ENCODE assay signal across 10 cellular contexts in genomic region chr9:137217276-137218211, GRCh38. TPM values are rescaled to one million over a fixed set of nuclear protein-coding genes. Genes with fewer than 3 reads are reported as not detected.
DNase-seq lines count a peak whose midpoint lies in the region; ATAC-seq and TF ChIP-seq lines count a peak whose summit lies in the region.
"Had no signal": no experiment of that assay in that cellular context is flagged by ENCODE, and none has a peak within 500 bp of the region (broad histone marks: within the 10 kb centered on the region; RNA-seq: fewer than 3 reads in every experiment).

No MANE protein-coding gene starts in this region.

- no peak overlapping the region for H2AK5ac ChIP-seq in mesenchymal stem cell (ENCODE audit: low read length, severe bottlenecking)

- H3K18ac ChIP-seq in mesenchymal stem cell (ENCODE audit: low read depth in 1 of 2, low read length in 2 of 2), result peak overlapping the region; percentile 34 to 61

- peak overlapping the region in 2 of 3 experiments; percentile 19 to 49 for H3K4me3 ChIP-seq in mammary epithelial cell (replicated peaks in 1 of 3; ENCODE audit: insufficient read depth in 1 of 3, low read depth in 2 of 3, low read length in 3 of 3)
- peak overlapping the region in 1 of 2 experiments; percentile 69 for H3K4me3 ChIP-seq in mesenchymal stem cell (ENCODE audit: insufficient read depth in 1 of 2, low read depth in 1 of 2, low read length in 2 of 2)

- no peaks in the 10 kb centered on the region for H3K9me3 ChIP-seq in mammary epithelial cell (replicated peaks; ENCODE audit: insufficient read depth, low read length)
- no peaks in the 10 kb centered on the region for H3K9me3 ChIP-seq in mesenchymal stem cell (ENCODE audit: control insufficient read depth, low read length)

- peak; percentile 99 for DNase-seq in 8988T
- DNase-seq in Kasumi-1 (lab: John Stamatoyannopoulos, UW), result peak; percentile 74 to 76
- DNase-seq in mammary epithelial cell, result peak; percentile 37
- peak; percentile 63 for DNase-seq in mesenchymal stem cell
- no peak for DNase-seq in stimulated activated naive CD8-positive, alpha-beta T cell treated with anti-CD3 and anti-CD28 coated beads, Interleukin-15, Interleukin-2, amounts not matched to agents 100 U/mL and 50 U/mL, for 24 hours
- DNase-seq in EL, result no peak
- DNase-seq in NAMALWA (ENCODE audit: low spot score), result no peak
- no peak for DNase-seq in T-helper 2 cell treated with Interferon-gamma antibody and Interleukin-4, amounts not matched to agents 5 μg/mL and 100 μg/mL, for 36 hours (ENCODE audit: low spot score)
- DNase-seq: SHP77 treated with DMSO at 0.1 percent for 48 hours had no signal

- H3K9me3 Mint-ChIP-seq in T-helper 2 cell treated with Interferon-gamma antibody and Interleukin-4, amounts not matched to agents 5 μg/mL and 100 μg/mL, for 36 hours, result no peaks in the 10 kb centered on the region

- peaks cover 4% of the 10 kb centered on the region for H3K36me3 Mint-ChIP-seq in T-helper 2 cell treated with Interferon-gamma antibody and Interleukin-4, amounts not matched to agents 5 μg/mL and 100 μg/mL, for 36 hours (ENCODE audit: low read depth)

- H2AFZ ChIP-seq in mammary epithelial cell (ENCODE audit: low read depth, low read length) (peak overlapping the region; percentile 29), mesenchymal stem cell (ENCODE audit: low read depth, low read length) (no peak overlapping the region)

- intact Hi-C loops in mammary epithelial cell (cut with micrococcal nuclease), result no loop called here

- H3K27ac ChIP-seq in mammary epithelial cell (ENCODE audit: insufficient read depth, low read depth, low read length) (no peak overlapping the region), mesenchymal stem cell (ENCODE audit: low read length, poor library complexity, severe bottlenecking) (no peak overlapping the region)

- peaks cover 25% of the 10 kb centered on the region for H3K4me1 ChIP-seq in mammary epithelial cell (ENCODE audit: insufficient read depth, low read length)
- peaks cover 53% of the 10 kb centered on the region for H3K4me1 ChIP-seq in mesenchymal stem cell (ENCODE audit: control insufficient read depth, insufficient read depth, low read depth, low read length)

- H3K4me2 ChIP-seq in mammary epithelial cell (ENCODE audit: insufficient read depth, low read depth, low read length), result peak overlapping the region; percentile 77
- H3K4me2 ChIP-seq in mesenchymal stem cell (ENCODE audit: low read length, poor library complexity, severe bottlenecking), result no peak overlapping the region

- H2BK15ac ChIP-seq in mesenchymal stem cell (ENCODE audit: low read depth, poor library complexity, severe bottlenecking), result peak overlapping the region; percentile 97

- BruUV-seq in mammary epithelial cell (replicated peaks; lab: Mats Ljungman, UMichigan), result no TSS peak

- peak overlapping the region; percentile 32 to 42 for H3K4ac ChIP-seq in mesenchymal stem cell (ENCODE audit: low read depth in 1 of 2, low read length in 2 of 2)

- CTCF ChIA-PET in mammary epithelial cell (lab: Charles Lee; ENCODE audit: low non-redundant PET), result interaction anchor here (0.6 kb wide), 1 partner anchor 10 kb away, joined by 3 read pairs; the partner anchor contains the start of gene RNF224

- H4K8ac ChIP-seq in mesenchymal stem cell (ENCODE audit: low read length), result peak overlapping the region; percentile 52

- 5% methylated on average over 21 of the region's 36 CpGs for WGBS in mammary epithelial cell (ENCODE audit: low coverage, missing lambda C conversion rate)
- WGBS in mesenchymal stem cell, result 43% methylated on average over 36 of the region's 36 CpGs

- H4K91ac ChIP-seq in mesenchymal stem cell (ENCODE audit: low read length), result peak overlapping the region; percentile 64

- H3K14ac ChIP-seq in mesenchymal stem cell (ENCODE audit: low read length in 2 of 2), result peak overlapping the region in 1 of 2 experiments; percentile 35

- peak overlapping the region in 1 of 2 experiments; percentile 23 for H3K23ac ChIP-seq in mesenchymal stem cell (ENCODE audit: low read length in 2 of 2)

- ATAC-seq in stimulated activated naive CD8-positive, alpha-beta T cell treated with anti-CD3 and anti-CD28 coated beads, Interleukin-15, Interleukin-2, amounts not matched to agents 100 U/mL and 50 U/mL, for 24 hours, result no peak

- TF ChIP-seq CTCF in mammary epithelial cell (conservative IDR thresholded peaks at IDR 0.05 in 1 of 2, IDR thresholded peaks at IDR 0.05 in 1 of 2; ENCODE audit: extremely low read depth in 1 of 2, insufficient read depth in 1 of 2, low read depth in 1 of 2, low read length in 2 of 2), result no peak

- H3K27me3 ChIP-seq in mammary epithelial cell (ENCODE audit: insufficient read depth, low read length) (no peaks in the 10 kb centered on the region), mesenchymal stem cell (ENCODE audit: control insufficient read depth in 1 of 2, insufficient read depth in 1 of 2, low read length in 2 of 2) (no peaks in the 10 kb centered on the region)

- dilution Hi-C loops in mammary epithelial cell (cut with HindIII; ENCODE audit: low sequenced_read_pairs), result no loop called here

- H2BK5ac ChIP-seq in mesenchymal stem cell (ENCODE audit: low read depth, low read length, poor library complexity, severe bottlenecking), result no peak overlapping the region

- no peak overlapping the region for H3K27ac Mint-ChIP-seq in T-helper 2 cell treated with Interferon-gamma antibody and Interleukin-4, amounts not matched to agents 5 μg/mL and 100 μg/mL, for 36 hours

- no peaks in the 10 kb centered on the region for H3K27me3 Mint-ChIP-seq in T-helper 2 cell treated with Interferon-gamma antibody and Interleukin-4, amounts not matched to agents 5 μg/mL and 100 μg/mL, for 36 hours (ENCODE audit: low read depth)

- peak overlapping the region in 1 of 2 experiments; percentile 73 for H2BK12ac ChIP-seq in mesenchymal stem cell (ENCODE audit: low read length in 2 of 2)

- H4K20me1 ChIP-seq in mammary epithelial cell (ENCODE audit: insufficient read depth, low read length), result no peaks in the 10 kb centered on the region

- peaks cover 3% of the 10 kb centered on the region for H3K79me1 ChIP-seq in mesenchymal stem cell (replicated peaks; ENCODE audit: low read length, poor library complexity, severe bottlenecking)

- no peaks in the 10 kb centered on the region for H3K79me2 ChIP-seq in mammary epithelial cell (ENCODE audit: insufficient read depth, low read length)

- no peaks in the 10 kb centered on the region for H3K4me1 Mint-ChIP-seq in T-helper 2 cell treated with Interferon-gamma antibody and Interleukin-4, amounts not matched to agents 5 μg/mL and 100 μg/mL, for 36 hours (ENCODE audit: low read depth)

- in situ Hi-C loops in mammary epithelial cell (cut with MboI; ENCODE audit: low sequenced_read_pairs in 2 of 2), result no loop called here

- no peak overlapping the region for H3K9ac ChIP-seq in mammary epithelial cell (ENCODE audit: insufficient read depth, low read length)
- H3K9ac ChIP-seq in mesenchymal stem cell (ENCODE audit: low read length), result peak overlapping the region; percentile 60

- H2BK120ac ChIP-seq in mesenchymal stem cell (ENCODE audit: low read depth, low read length), result no peak overlapping the region

- H3K36me3 ChIP-seq in mammary epithelial cell (ENCODE audit: insufficient read depth, low read length) (no peaks in the 10 kb centered on the region), mesenchymal stem cell (ENCODE audit: control insufficient read depth in 1 of 2, insufficient read depth in 2 of 2, low read depth in 1 of 2, low read length in 2 of 2) (peaks cover 5 to 50% of the 10 kb centered on the region in 2 experiments)

- H3K4me3 Mint-ChIP-seq in T-helper 2 cell treated with Interferon-gamma antibody and Interleukin-4, amounts not matched to agents 5 μg/mL and 100 μg/mL, for 36 hours, result no peak overlapping the region

RNA-seq across cellular contexts. Expression of gene RNF208, which starts 4.5 kb away (rescaled TPM):
- 1 to 10 TPM in 1 of 2 donors, not detected in 1; 1.0 TPM for total RNA-seq in mammary epithelial cell
- polyA plus RNA-seq in mammary epithelial cell, result 0.10 TPM
- not detected for polyA minus RNA-seq in mammary epithelial cell
- polyA plus RNA-seq in mesenchymal stem cell (2013, experiment 1 of 2), result 3.8 TPM
- polyA plus RNA-seq in mesenchymal stem cell (2013, experiment 2 of 2), result 3.8 TPM

RNA-seq across cellular contexts. Expression of gene CYSRT1, which starts 7.4 kb away (rescaled TPM):
- 1 to 10 TPM; 1.3 to 2.2 TPM for total RNA-seq in mammary epithelial cell
- polyA plus RNA-seq in mammary epithelial cell, result 2.7 TPM
- not detected for polyA minus RNA-seq in mammary epithelial cell
- polyA plus RNA-seq in mesenchymal stem cell (2013, experiment 1 of 2), result 0.55 TPM
- 0.60 TPM for polyA plus RNA-seq in mesenchymal stem cell (2013, experiment 2 of 2)

RNA-seq across cellular contexts. Expression of gene RNF224, which starts 9.8 kb away (rescaled TPM):
- total RNA-seq in mammary epithelial cell, result under 1 TPM in 1 of 2 donors, not detected in 1; 0.28 TPM
- 0.02 TPM for polyA plus RNA-seq in mammary epithelial cell
- not detected for polyA minus RNA-seq in mammary epithelial cell
- polyA plus RNA-seq in mesenchymal stem cell (2013, experiment 1 of 2), result not detected
- not detected for polyA plus RNA-seq in mesenchymal stem cell (2013, experiment 2 of 2)
- polyA plus RNA-seq: neural cell had no signal

RNA-seq across cellular contexts. Expression of gene NDOR1, which starts 12.0 kb away (rescaled TPM):
- 10 to 100 TPM in 1 of 2 donors, 1 to 10 TPM in 1; 6.8 to 22.8 TPM for total RNA-seq in mammary epithelial cell
- 8.3 TPM for polyA plus RNA-seq in mammary epithelial cell
- polyA minus RNA-seq in mammary epithelial cell, result 3.8 TPM
- polyA plus RNA-seq in mesenchymal stem cell (2013, experiment 1 of 2), result 7.9 TPM
- polyA plus RNA-seq in mesenchymal stem cell (2013, experiment 2 of 2), result 7.7 TPM

RNA-seq across cellular contexts. Expression of gene TMEM203, which starts 12.1 kb away (rescaled TPM):
- 10 to 100 TPM; 29.7 to 35.3 TPM for total RNA-seq in mammary epithelial cell
- polyA plus RNA-seq in mammary epithelial cell, result 39.6 TPM
- polyA minus RNA-seq in mammary epithelial cell, result 65.7 TPM
- polyA plus RNA-seq in mesenchymal stem cell (2013, experiment 1 of 2), result 22.2 TPM
- polyA plus RNA-seq in mesenchymal stem cell (2013, experiment 2 of 2), result 22.6 TPM

Comparison
In these comparisons a context has a peak if more than half of its experiments do, and no peak if none do; other contexts are left out.
1. DNase-seq: peak in 8988T (single experiment), Kasumi-1 (2 of 2), mammary epithelial cell (single experiment) and mesenchymal stem cell (single experiment); none in stimulated activated naive CD8-positive, alpha-beta T cell treated with anti-CD3 and anti-CD28 coated beads, Interleukin-15, Interleukin-2, amounts not matched to agents 100 U/mL and 50 U/mL, for 24 hours (single experiment), EL (single experiment), NAMALWA (single experiment) and T-helper 2 cell treated with Interferon-gamma antibody and Interleukin-4, amounts not matched to agents 5 μg/mL and 100 μg/mL, for 36 hours (single experiment).